In genomic region chr14:95832012-95832411, GRCh38 we compare ENCODE assay signal across 32 cellular contexts. TPM values are rescaled to one million over a fixed set of nuclear protein-coding genes. Genes with fewer than 3 reads are reported as not detected.
"Had no signal": no experiment of that assay in that cellular context is flagged by ENCODE, and none has a peak within 500 bp of the region (broad histone marks: within the 10 kb centered on the region; RNA-seq: fewer than 3 reads in every experiment).

No MANE protein-coding gene starts in this region.

- H3K4me1 ChIP-seq: Peyer's patch, SJSA1 had no signal

- H3K27me3 ChIP-seq: Peyer's patch, SJSA1 had no signal

- DNase-seq: activated CD4-positive, alpha-beta T cell treated with anti-CD3 and anti-CD28 coated beads for 48 hours; activated CD4-positive, alpha-beta T cell treated with anti-CD3 and anti-CD28 coated beads, Interleukin-2, amount 50 U/mL, for 4 hours; activated CD4-positive, CD25-positive, alpha-beta regulatory T cell treated with anti-CD3 and anti-CD28 coated beads, Interleukin-2, amount 50 U/mL, for 72 hours; activated CD8-positive, alpha-beta memory T cell treated with anti-CD3 and anti-CD28 coated beads, Interleukin-2, amount 10 ng/mL, durations not matched to agents 7 days and 5 days; activated CD8-positive, alpha-beta T cell treated with anti-CD3 and anti-CD28 coated beads, Interleukin-2, amount 10 ng/mL, durations not matched to agents 7 days and 5 days; activated effector memory CD4-positive, alpha-beta T cell treated with Interleukin-2 at 50 U/mL for 16 hours; activated naive CD4-positive, alpha-beta T cell; activated naive CD8-positive, alpha-beta T cell treated with anti-CD3 and anti-CD28 coated beads, Interleukin-2, amount 50 U/mL, for 24 hours; activated T-cell treated with anti-CD3 and anti-CD28 coated beads, Interleukin-2, amount 50 U/mL, for 24 hours; amygdala; NCI-H1092; NCI-H1417; NCI-H1930; NCI-H2107; NCI-H2171 treated with DMSO at 0.1 percent for 48 hours; NCI-H345; NCI-H510A; NCI-H69; NK-92 treated with Interleukin-12 subunit alpha and Interleukin-12 subunit beta, amount 100 ng/mL, for 24 hours; OCI-M1; Peyer's patch; Right ventricle myocardium superior; SW 1271 had no signal

- H3K9me3 ChIP-seq: Peyer's patch, SJSA1 had no signal

- ATAC-seq: activated CD8-positive, alpha-beta memory T cell treated with anti-CD3 and anti-CD28 coated beads, Interleukin-2, amount 10 ng/mL, durations not matched to agents 7 days and 5 days; activated CD8-positive, alpha-beta T cell treated with anti-CD3 and anti-CD28 coated beads, Interleukin-2, amount 10 ng/mL, durations not matched to agents 7 days and 5 days; activated naive CD4-positive, alpha-beta T cell treated with anti-CD3 and anti-CD28 coated beads, Interleukin-2, amount 50 U/mL, for 72 hours; activated naive CD8-positive, alpha-beta T cell treated with anti-CD3 and anti-CD28 coated beads, Interleukin-2, amount 50 U/mL, for 24 hours; SK-N-SH treated with all-trans-retinoic acid at 6 μM for 48 hours had no signal

- H3K36me3 ChIP-seq: Peyer's patch, SJSA1 had no signal

- H3K27ac ChIP-seq: KMS-11, Peyer's patch, RWPE1, SJSA1 had no signal

- FAIRE-seq: astrocyte had no signal

- H3K4me2 ChIP-seq: KMS-11 had no signal

- H3K9ac ChIP-seq: KMS-11 had no signal

- H3K4me3 ChIP-seq: Peyer's patch, SJSA1 had no signal

RNA-seq across cellular contexts. Expression of gene TUNAR, which starts 44.6 kb away (rescaled TPM):
- total RNA-seq: activated CD8-positive, alpha-beta memory T cell treated with anti-CD3 and anti-CD28 coated beads, Interleukin-2, amount 10 ng/mL, durations not matched to agents 7 days and 5 days; activated CD8-positive, alpha-beta T cell treated with anti-CD3 and anti-CD28 coated beads, Interleukin-2, amount 10 ng/mL, durations not matched to agents 7 days and 5 days; activated naive CD4-positive, alpha-beta T cell treated with anti-CD3 and anti-CD28 coated beads, Interleukin-2, amount 50 U/mL, for 72 hours; activated T-helper 1 cell treated with anti-CD3 and anti-CD28 coated beads, Interleukin-12 subunit alpha, Interleukin-12 subunit beta, Interleukin-2, Interleukin-4 antibody, amounts not matched to agents 30 ng/mL and 10 ng/mL and 1 ng/mL, durations not matched to agents 14 hours and 24 hours and 36 hours; MCF 10A; Peyer's patch; Right ventricle myocardium superior; SJSA1; T-helper 1 cell treated with Interleukin-12 subunit alpha and Interleukin-12 subunit beta and Interleukin-4 antibody, amounts not matched to agents 30 ng/mL and 1 ng/mL, for 36 hours had no signal
